In genomic region chr10:69408318-69409175, GRCh38 we compare ENCODE assay signal across 8 cellular contexts. TPM values are rescaled to one million over a fixed set of nuclear protein-coding genes. Genes with fewer than 3 reads are reported as not detected.
DNase-seq lines count a peak whose midpoint lies in the region; ATAC-seq, FAIRE-seq and TF ChIP-seq lines count a peak whose summit lies in the region.

No MANE protein-coding gene starts in this region.

- H3K27me3 ChIP-seq in SU-DHL-6 (ENCODE audit: low read length) (no peaks in the 10 kb centered on the region), heart left ventricle (no peaks in the 10 kb centered on the region), prostate gland (replicated peaks; ENCODE audit: insufficient read depth) (no peaks in the 10 kb centered on the region)

- H3K79me2 ChIP-seq in SU-DHL-6 (ENCODE audit: insufficient read depth, low read length) = no peaks in the 10 kb centered on the region

- no peaks in the 10 kb centered on the region for H3K9me3 ChIP-seq in SU-DHL-6 (ENCODE audit: insufficient read depth, low read length)
- H3K9me3 ChIP-seq in heart left ventricle = no peaks in the 10 kb centered on the region
- H3K9me3 ChIP-seq in prostate gland = no peaks in the 10 kb centered on the region

- FAIRE-seq in GM12891 (lab: Jason Lieb, UNC) = peak; percentile 98

- peak overlapping the region; percentile 56 for H3K4me3 Mint-ChIP-seq in activated naive CD8-positive, alpha-beta T cell treated with anti-CD3 and anti-CD28 coated beads, Interleukin-2, amount 50 U/mL, for 24 hours

- H3K27me3 Mint-ChIP-seq in activated naive CD8-positive, alpha-beta T cell treated with anti-CD3 and anti-CD28 coated beads, Interleukin-2, amount 50 U/mL, for 24 hours = no peaks in the 10 kb centered on the region

- H3K36me3 ChIP-seq in SU-DHL-6 (ENCODE audit: low read length) (no peaks in the 10 kb centered on the region), heart left ventricle (peaks cover 0 to 12% (median 4%) of the 10 kb centered on the region in 9 donors), prostate gland (no peaks in the 10 kb centered on the region), urinary bladder (ENCODE audit: insufficient read depth) (no peaks in the 10 kb centered on the region)

- ATAC-seq in HG02759 (IDR thresholded peaks at IDR 0.05; ENCODE audit: unreplicated experiment) = peak; percentile 88
- peak; percentile 94 for ATAC-seq in activated naive CD8-positive, alpha-beta T cell treated with anti-CD3 and anti-CD28 coated beads, Interleukin-2, amount 50 U/mL, for 24 hours
- ATAC-seq in heart left ventricle = peak; percentile 85 to 90 (median 89)

- H3K4me1 ChIP-seq in heart left ventricle = peaks cover 0 to 56% (median 39%) of the 10 kb centered on the region in 12 donors
- peaks cover 3% of the 10 kb centered on the region for H3K4me1 ChIP-seq in prostate gland (replicated peaks)
- H3K4me1 ChIP-seq in urinary bladder (ENCODE audit: insufficient read depth) = no peaks in the 10 kb centered on the region

- H3K9me2 ChIP-seq in SU-DHL-6 (replicated peaks; ENCODE audit: insufficient read depth, low read length) = no peaks in the 10 kb centered on the region

- H3K4me3 ChIP-seq in SU-DHL-6 (ENCODE audit: insufficient read depth, low read length, poor library complexity, severe bottlenecking) (peak overlapping the region; percentile 28), heart left ventricle (peak overlapping the region in 10 of 12 donors; percentile 29 to 61 (median 50)), prostate gland (peak overlapping the region; percentile 27 to 32), urinary bladder (ENCODE audit: low read depth, low read length) (no peak overlapping the region)

- TF ChIP-seq CTCF in SU-DHL-6 (IDR thresholded peaks at IDR 0.05; ENCODE audit: insufficient read depth, low read length, poor library complexity, severe bottlenecking) = peak; percentile 12
- peak; percentile 78 to 97 (median 90) for TF ChIP-seq CTCF in heart left ventricle (IDR thresholded peaks at IDR 0.05)
- peak; percentile 60 to 92 (median 66) for TF ChIP-seq CTCF in prostate gland (IDR thresholded peaks at IDR 0.05)

- WGBS in heart left ventricle, 4 donors = 3 to 7% (median 3%) methylated on average over 17 to 60 of the region's 64 CpGs
- 5% methylated on average over 21 of the region's 64 CpGs for WGBS in prostate gland
- 3% methylated on average over 62 of the region's 64 CpGs for WGBS in urinary bladder

- peak overlapping the region; percentile 34 for H3K9ac ChIP-seq in SU-DHL-6 (ENCODE audit: low read length)

- no peaks in the 10 kb centered on the region; the same call in 1 of the 2 replicates for H3F3A ChIP-seq in SU-DHL-6 (ENCODE audit: insufficient read depth)

- TF ChIP-seq POLR2A in GM12891 (IDR thresholded peaks at IDR 0.05; ENCODE audit: low read depth, low read length) (no peak), heart left ventricle (IDR thresholded peaks at IDR 0.05) (peak in 1 of 2 donors; percentile 27), prostate gland (IDR thresholded peaks at IDR 0.05) (peak; percentile 42)

- H3K4me1 Mint-ChIP-seq in activated naive CD8-positive, alpha-beta T cell treated with anti-CD3 and anti-CD28 coated beads, Interleukin-2, amount 50 U/mL, for 24 hours = peaks cover 16% of the 10 kb centered on the region

- intact Hi-C loops in heart left ventricle (cut with DNase I) (loop anchor here in 2 of 10 donors (5.0 kb wide), 1 partner anchor 171 kb away; no protein-coding TSS in a partner anchor), prostate gland (cut with DNase I) (loop anchor here (5.0 kb wide), 2 partner anchors 99 to 229 kb away; no protein-coding TSS in a partner anchor)

- no peaks in the 10 kb centered on the region for H3K9me3 Mint-ChIP-seq in activated naive CD8-positive, alpha-beta T cell treated with anti-CD3 and anti-CD28 coated beads, Interleukin-2, amount 50 U/mL, for 24 hours

- H3K27ac Mint-ChIP-seq in activated naive CD8-positive, alpha-beta T cell treated with anti-CD3 and anti-CD28 coated beads, Interleukin-2, amount 50 U/mL, for 24 hours = peak overlapping the region; percentile 65

- H4K20me1 ChIP-seq in SU-DHL-6 (ENCODE audit: low read depth, low read length) = no peaks in the 10 kb centered on the region

- H3K27ac ChIP-seq in SU-DHL-6 (ENCODE audit: low read depth, low read length) (no peak overlapping the region), heart left ventricle (peak overlapping the region; percentile 47 to 93 (median 86)), prostate gland (peak overlapping the region; percentile 89), urinary bladder (ENCODE audit: low read depth) (peak overlapping the region; percentile 85)

- peaks cover 6% of the 10 kb centered on the region for H3K36me3 Mint-ChIP-seq in activated naive CD8-positive, alpha-beta T cell treated with anti-CD3 and anti-CD28 coated beads, Interleukin-2, amount 50 U/mL, for 24 hours (ENCODE audit: low read depth)

- peak overlapping the region; percentile 98 for H2AFZ ChIP-seq in SU-DHL-6 (ENCODE audit: low read depth, low read length, severe bottlenecking)

- DNase-seq in GM12891 (ENCODE audit: insufficient read length, low spot score) (peak; percentile 94), NCI-H128 (lab: John Stamatoyannopoulos, UW; ENCODE audit: unreplicated experiment) (peak; percentile 63), heart left ventricle (peak; percentile 95 to 97 (median 97)), prostate gland (ENCODE audit: low spot score) (peak; percentile 94)
- peak; percentile 93 for DNase-seq in activated naive CD8-positive, alpha-beta T cell treated with anti-CD3 and anti-CD28 coated beads, Interleukin-2, amount 50 U/mL, for 24 hours

- H3K4me2 ChIP-seq in SU-DHL-6 (ENCODE audit: low read depth, low read length, poor library complexity, severe bottlenecking) = peak overlapping the region; percentile 51

TF ChIP-seq in GM12891, 5 proteins besides CTCF, POLR2A, EP300 and RAD21:
- no peak for TF ChIP-seq POU2F2 (IDR thresholded peaks at IDR 0.05; ENCODE audit: low read depth, low read length)
- no peak for TF ChIP-seq PAX5 (IDR thresholded peaks at IDR 0.05; ENCODE audit: insufficient read depth, low read length, severe bottlenecking)
- peak; percentile 37; the same call in 1 of the 2 replicates for TF ChIP-seq TAF1 (IDR thresholded peaks at IDR 0.05; ENCODE audit: low read depth, low read length)

RNA-seq across cellular contexts. Expression of gene TACR2, which starts 8.2 kb away (rescaled TPM):
- polyA plus RNA-seq in GM12891 (2012; ENCODE audit: low read depth, missing spikeins) = 0.18 TPM
- total RNA-seq in heart left ventricle = under 1 TPM in 4 of 9 donors, not detected in 5; 0.22 to 0.39 (median 0.29) TPM
- under 1 TPM; 0.11 to 0.15 TPM for polyA plus RNA-seq in heart left ventricle
- 1 to 10 TPM in 1 of 2 donors, under 1 TPM in 1; 0.77 to 2.4 TPM for total RNA-seq in prostate gland
- total RNA-seq in urinary bladder = 4.5 TPM
- 121 TPM for polyA plus RNA-seq in urinary bladder

RNA-seq across cellular contexts. Expression of gene TSPAN15, which starts 42.7 kb away (rescaled TPM):
- polyA plus RNA-seq in GM12891 (2012; ENCODE audit: low read depth, missing spikeins) = 2.2 TPM
- total RNA-seq in heart left ventricle = 10 to 100 TPM in 6 of 9 donors, 1 to 10 TPM in 3; 4.5 to 20.2 (median 11.1) TPM
- polyA plus RNA-seq in heart left ventricle = 10 to 100 TPM; 10.5 to 12.5 TPM
- 10 to 100 TPM; 78.8 to 85.3 TPM for total RNA-seq in prostate gland
- total RNA-seq in urinary bladder = 38.0 TPM
- polyA plus RNA-seq in urinary bladder = 88.1 TPM

Comparison
In these comparisons a context has a peak if more than half of its experiments do, and no peak if none do; other contexts are left out.
1. CTCF ChIP-seq: peak in every context shown above with its lines; median percentile 90 in heart left ventricle; 66 in prostate gland; 12 in SU-DHL-6.